Comparison of ENCODE assay signal across 1 cellular context in genomic region chr10:5547684-5547933, GRCh38.
TF ChIP-seq lines count a peak whose summit lies in the region.

No MANE protein-coding gene starts in this region.

TF ChIP-seq in HCT116, 20 proteins besides CTCF, POLR2A, EP300 and RAD21 (continued from another document):
- TF ChIP-seq ZBTB33 (IDR thresholded peaks at IDR 0.05; ENCODE audit: extremely low read depth, insufficient replicate concordance, low read length): no peak
- TF ChIP-seq EZH2 (IDR thresholded peaks at IDR 0.05): no peak
- no peak for TF ChIP-seq SP1 (IDR thresholded peaks at IDR 0.05; ENCODE audit: low read depth)
- no peak for TF ChIP-seq REST (IDR thresholded peaks at IDR 0.05; ENCODE audit: low read depth)
- TF ChIP-seq JUND (IDR thresholded peaks at IDR 0.05): no peak
- TF ChIP-seq MAX (IDR thresholded peaks at IDR 0.05): no peak
- no peak for TF ChIP-seq SIN3A (IDR thresholded peaks at IDR 0.05; ENCODE audit: low read depth)
